ENCODE assay signal across 15 cellular contexts in the genomic region with DNA sequence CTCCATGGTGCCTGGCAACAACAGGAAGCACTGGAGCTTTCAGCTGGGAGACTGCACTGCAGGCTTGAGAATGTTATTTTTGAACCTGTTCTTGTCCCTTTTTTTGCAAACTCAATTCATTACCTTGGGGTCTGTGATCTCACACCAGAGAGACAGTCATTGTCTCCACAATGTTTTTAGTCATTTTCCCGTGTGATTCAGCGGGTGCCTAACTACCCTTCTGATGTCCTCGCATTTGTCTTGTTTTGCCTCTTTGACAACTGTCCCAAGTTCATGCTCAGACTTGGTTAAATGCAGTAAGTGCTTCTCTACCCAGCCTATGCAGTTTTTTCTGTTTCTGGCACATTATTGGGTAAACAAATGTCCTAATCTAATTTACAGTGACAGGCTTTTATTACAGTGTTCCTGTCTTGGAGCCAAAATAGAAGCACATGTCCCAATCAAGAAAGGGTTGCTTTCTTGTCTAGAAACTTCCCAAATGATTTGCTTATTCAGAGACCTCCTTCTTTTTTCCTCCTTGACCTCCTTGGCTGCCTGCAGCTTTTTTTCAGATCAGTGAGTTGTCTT.
DNase-seq lines count a peak whose midpoint lies in the region; ATAC-seq, FAIRE-seq and TF ChIP-seq lines count a peak whose summit lies in the region.
"Had no signal": no experiment of that assay in that cellular context is flagged by ENCODE, and none has a peak within 500 bp of the region (broad histone marks: within the 10 kb centered on the region; RNA-seq: fewer than 3 reads in every experiment).

No MANE protein-coding gene starts in this region.

- H3K4me1 Mint-ChIP-seq in activated naive CD8-positive, alpha-beta T cell treated with anti-CD3 and anti-CD28 coated beads, Interleukin-2, amount 50 U/mL, for 24 hours: no peaks in the 10 kb centered on the region
- H3K4me1 Mint-ChIP-seq in activated naive CD8-positive, alpha-beta T cell treated with anti-CD3 and anti-CD28 coated beads for 36 hours: no peaks in the 10 kb centered on the region
- peaks cover 29% of the 10 kb centered on the region for H3K4me1 Mint-ChIP-seq in type B pancreatic cell (ENCODE audit: unreplicated experiment)
- H3K4me1 Mint-ChIP-seq: T-helper 17 cell had no signal

- in situ Hi-C loops in astrocyte of the spinal cord (cut with HindIII; ENCODE audit: low sequenced_read_pairs): no loop called here

- no peaks in the 10 kb centered on the region for H3K27me3 Mint-ChIP-seq in activated naive CD8-positive, alpha-beta T cell treated with anti-CD3 and anti-CD28 coated beads, Interleukin-2, amount 50 U/mL, for 24 hours
- H3K27me3 Mint-ChIP-seq in activated naive CD8-positive, alpha-beta T cell treated with anti-CD3 and anti-CD28 coated beads for 36 hours: no peaks in the 10 kb centered on the region
- H3K27me3 Mint-ChIP-seq in type B pancreatic cell: no peaks in the 10 kb centered on the region

- H3K4me3 Mint-ChIP-seq in activated naive CD8-positive, alpha-beta T cell treated with anti-CD3 and anti-CD28 coated beads, Interleukin-2, amount 50 U/mL, for 24 hours: no peak overlapping the region
- H3K4me3 Mint-ChIP-seq in activated naive CD8-positive, alpha-beta T cell treated with anti-CD3 and anti-CD28 coated beads for 36 hours: no peak overlapping the region
- peak overlapping the region; percentile 6 for H3K4me3 Mint-ChIP-seq in type B pancreatic cell
- H3K4me3 Mint-ChIP-seq: T-helper 17 cell had no signal

- no peak for FAIRE-seq in GM12891 (lab: Jason Lieb, UNC)
- FAIRE-seq: islet of Langerhans had no signal

- peaks cover 1% of the 10 kb centered on the region for H3K36me3 Mint-ChIP-seq in activated naive CD8-positive, alpha-beta T cell treated with anti-CD3 and anti-CD28 coated beads, Interleukin-2, amount 50 U/mL, for 24 hours (ENCODE audit: low read depth)
- no peaks in the 10 kb centered on the region for H3K36me3 Mint-ChIP-seq in activated naive CD8-positive, alpha-beta T cell treated with anti-CD3 and anti-CD28 coated beads for 36 hours
- no peaks in the 10 kb centered on the region for H3K36me3 Mint-ChIP-seq in type B pancreatic cell

- ATAC-seq in activated naive CD8-positive, alpha-beta T cell treated with anti-CD3 and anti-CD28 coated beads, Interleukin-2, amount 50 U/mL, for 24 hours: peak; percentile 57
- ATAC-seq: T-helper 17 cell had no signal

- TF ChIP-seq POLR2A in GM12891 (IDR thresholded peaks at IDR 0.05; ENCODE audit: low read depth, low read length): no peak

- TF ChIP-seq CTCF in astrocyte of the spinal cord (IDR thresholded peaks at IDR 0.05; ENCODE audit: low read depth, low read length) (no peak), type B pancreatic cell (conservative IDR thresholded peaks at IDR 0.05) (no peak)

- no peak overlapping the region for H3K27ac Mint-ChIP-seq in activated naive CD8-positive, alpha-beta T cell treated with anti-CD3 and anti-CD28 coated beads, Interleukin-2, amount 50 U/mL, for 24 hours
- H3K27ac Mint-ChIP-seq in activated naive CD8-positive, alpha-beta T cell treated with anti-CD3 and anti-CD28 coated beads for 36 hours: no peak overlapping the region
- no peak overlapping the region for H3K27ac Mint-ChIP-seq in type B pancreatic cell
- H3K27ac Mint-ChIP-seq: T-helper 17 cell had no signal

- H3K4me3 ChIP-seq in astrocyte of the spinal cord (ENCODE audit: low read depth, low read length): no peak overlapping the region
- H3K4me3 ChIP-seq: coronary artery, tibial nerve had no signal

- H3K9me3 Mint-ChIP-seq in activated naive CD8-positive, alpha-beta T cell treated with anti-CD3 and anti-CD28 coated beads, Interleukin-2, amount 50 U/mL, for 24 hours: peaks cover 6% of the 10 kb centered on the region
- H3K9me3 Mint-ChIP-seq in activated naive CD8-positive, alpha-beta T cell treated with anti-CD3 and anti-CD28 coated beads for 36 hours: peaks cover 7% of the 10 kb centered on the region
- H3K9me3 Mint-ChIP-seq in type B pancreatic cell: no peaks in the 10 kb centered on the region

- DNase-seq in activated naive CD8-positive, alpha-beta T cell treated with anti-CD3 and anti-CD28 coated beads, Interleukin-2, amount 50 U/mL, for 24 hours: no peak
- no peak for DNase-seq in activated naive CD8-positive, alpha-beta T cell treated with anti-CD3 and anti-CD28 coated beads for 36 hours
- DNase-seq in astrocyte of the spinal cord (ENCODE audit: low read depth, low spot score) (peak; percentile 24), kidney tubule cell (ENCODE audit: low spot score) (peak; percentile 75), type B pancreatic cell (ENCODE audit: extremely low spot score, unreplicated experiment) (no peak), HPDE6-E6E7 (ENCODE audit: extremely low spot score) (no peak), GM12891 (ENCODE audit: insufficient read length, low spot score) (no peak), epidermal melanocyte (ENCODE audit: insufficient read length, low spot score) (no peak)
- DNase-seq: activated CD4-positive, alpha-beta T cell treated with anti-CD3 and anti-CD28 coated beads, Interleukin-2, amount 50 U/mL, for 4 hours; activated gamma-delta T cell treated with Interleukin-2 at 50 U/mL for 16 hours; NCI-H1048; T-helper 17 cell had no signal

TF ChIP-seq in GM12891, 5 proteins besides CTCF, POLR2A, EP300 and RAD21:
- TF ChIP-seq TAF1 (IDR thresholded peaks at IDR 0.05; ENCODE audit: low read depth, low read length): no peak
- no peak for TF ChIP-seq SPI1 (IDR thresholded peaks at IDR 0.05; ENCODE audit: low read depth, low read length)
- no peak for TF ChIP-seq POLR2AphosphoS5 (IDR thresholded peaks at IDR 0.05; ENCODE audit: low read depth, low read length)
- no peak for TF ChIP-seq PAX5 (IDR thresholded peaks at IDR 0.05; ENCODE audit: insufficient read depth, low read length, severe bottlenecking)
- no peak for TF ChIP-seq POU2F2 (IDR thresholded peaks at IDR 0.05; ENCODE audit: low read depth, low read length)
TF ChIP-seq in GM12891: peak in this region for 0.

Comparison
In these comparisons a context has a peak if more than half of its experiments do, and no peak if none do; other contexts are left out.
1. DNase-seq: peak in astrocyte of the spinal cord (single experiment) and kidney tubule cell (single experiment); none in activated naive CD8-positive, alpha-beta T cell treated with anti-CD3 and anti-CD28 coated beads, Interleukin-2, amount 50 U/mL, for 24 hours (single experiment), activated naive CD8-positive, alpha-beta T cell treated with anti-CD3 and anti-CD28 coated beads for 36 hours (single experiment), type B pancreatic cell (single experiment), HPDE6-E6E7 (single experiment), GM12891 (single experiment) and epidermal melanocyte (single experiment).